In the genomic region with DNA sequence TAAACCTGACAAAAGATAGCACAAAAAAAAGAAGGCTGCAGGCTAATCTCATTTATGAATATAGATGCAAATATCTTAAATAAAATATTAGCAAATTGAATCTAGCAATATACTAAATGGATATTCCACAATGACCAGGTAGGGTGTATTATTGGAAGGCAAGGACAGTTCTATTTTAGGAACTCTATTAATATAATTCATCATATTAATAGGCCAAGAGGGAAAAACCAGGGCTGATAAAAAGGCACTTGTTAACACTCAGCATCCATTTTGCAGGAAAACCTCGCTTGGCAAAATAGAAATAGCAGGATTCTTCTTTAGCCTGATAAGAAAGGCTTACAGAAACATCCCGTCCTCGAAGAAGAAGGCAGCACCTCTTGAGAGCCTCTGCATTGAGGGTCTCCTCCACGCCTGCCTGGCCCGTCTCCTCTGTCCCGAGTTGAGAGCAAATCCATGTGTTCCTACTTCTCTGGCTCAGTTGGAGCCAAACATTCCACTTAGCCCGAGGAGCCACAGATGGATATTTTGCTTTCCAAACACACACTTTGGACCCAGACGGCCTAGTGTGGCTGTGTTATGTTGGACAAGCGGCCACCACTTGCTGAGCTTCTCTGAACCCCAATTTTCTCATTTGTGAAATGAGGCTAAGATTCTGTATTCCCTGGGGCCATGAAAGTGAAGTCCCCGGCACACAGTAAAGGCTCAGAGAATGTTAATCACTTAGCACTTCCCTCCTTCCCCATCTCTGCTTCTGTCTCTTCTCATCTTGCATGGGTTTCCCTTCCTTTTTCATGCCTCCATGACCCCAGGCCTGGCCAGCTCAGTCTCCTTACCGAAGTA, we compare ENCODE assay signal across 1 cellular context.
A peak's percentile ranks its signal among the peaks of the same experiment; 100 is the strongest.
TF ChIP-seq lines count a peak whose summit lies in the region.

No MANE protein-coding gene starts in this region.

TF ChIP-seq in GM12878, 131 proteins besides CTCF, POLR2A, EP300 and RAD21:
- TF ChIP-seq BCL11A (IDR thresholded peaks at IDR 0.05; ENCODE audit: low read depth, low read length): 0 out of 2 replicates have a peak, but pooled peaks have one; percentile 4
- TF ChIP-seq MEF2B (IDR thresholded peaks at IDR 0.05; ENCODE audit: partially characterized antibody, poor library complexity, severe bottlenecking): peak; percentile 35
- TF ChIP-seq SPI1 (IDR thresholded peaks at IDR 0.05; ENCODE audit: borderline replicate concordance, insufficient read depth, low read depth, low read length): peak; percentile 14; the same call in 1 of the 2 replicates
- TF ChIP-seq CHD2 (IDR thresholded peaks at IDR 0.05; ENCODE audit: borderline replicate concordance, low read depth, low read length): no peak
